ENCODE assay signal across 16 cellular contexts in the genomic region with DNA sequence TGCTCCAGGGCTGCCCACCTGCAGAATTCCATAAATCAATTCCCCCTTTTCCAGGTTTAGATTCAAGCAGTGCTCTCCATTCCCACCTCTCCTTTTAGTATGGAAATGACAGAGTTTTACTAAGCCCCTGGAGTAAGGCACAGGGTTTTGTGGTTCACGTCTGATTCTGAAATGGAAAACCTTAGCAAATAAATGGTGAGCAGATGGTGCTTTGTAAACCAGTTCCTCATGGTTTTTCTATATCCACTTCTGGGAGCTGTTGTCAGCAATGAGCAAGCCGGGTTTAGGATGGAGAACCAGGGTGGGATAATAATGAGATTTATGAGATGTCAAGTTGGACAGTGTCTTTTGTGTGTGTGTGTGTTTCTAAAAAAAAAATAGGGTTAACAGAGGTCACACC.
A peak's percentile ranks its signal among the peaks of the same experiment; 100 is the strongest.
DNase-seq lines count a peak whose midpoint lies in the region; FAIRE-seq and TF ChIP-seq lines count a peak whose summit lies in the region.
"Had no signal": no experiment of that assay in that cellular context is flagged by ENCODE, and none has a peak within 500 bp of the region (broad histone marks: within the 10 kb centered on the region; RNA-seq: fewer than 3 reads in every experiment).

No MANE protein-coding gene starts in this region.

- H3K4me1 ChIP-seq in esophagus squamous epithelium = peaks cover 0 to 29% (median 4%) of the 10 kb centered on the region in 3 donors
- H3K4me1 ChIP-seq in uterus = peaks cover 4 to 5% of the 10 kb centered on the region in 2 donors
- peaks cover 7 to 11% of the 10 kb centered on the region in 2 donors for H3K4me1 ChIP-seq in thyroid gland
- H3K4me1 ChIP-seq: foreskin keratinocyte had no signal

- no peak overlapping the region for H3K4me3 ChIP-seq in esophagus squamous epithelium
- H3K4me3 ChIP-seq in uterus = no peak overlapping the region
- no peak overlapping the region for H3K4me3 ChIP-seq in thyroid gland (replicated peaks in 1 of 3)

- WGBS in esophagus squamous epithelium, 2 donors = 38 to 43% methylated on average over 2 of the region's 2 CpGs
- 54 to 61% methylated on average over 2 of the region's 2 CpGs for WGBS in thyroid gland, 2 donors

- DNase-seq in NCI-H82 (lab: John Stamatoyannopoulos, UW) = peak; percentile 20
- no peak for DNase-seq in NCI-H82 treated with DMSO at 0.1 percent for 48 hours (lab: John Stamatoyannopoulos, UW; ENCODE audit: unreplicated experiment)
- DNase-seq in NCI-H524 treated with DMSO at 0.1 percent for 48 hours (lab: John Stamatoyannopoulos, UW) = peak; percentile 28
- DNase-seq in esophagus squamous epithelium (lab: John Stamatoyannopoulos, UW) = no peak
- DNase-seq in uterus = no peak
- DNase-seq in thyroid gland = no peak
- no peak for DNase-seq in GM12892 (ENCODE audit: insufficient read length)
- no peak for DNase-seq in central memory CD4-positive, alpha-beta T cell
- DNase-seq: activated CD4-positive, alpha-beta T cell treated with anti-CD3 and anti-CD28 coated beads for 4 hours; activated naive CD4-positive, alpha-beta T cell treated with anti-CD3 and anti-CD28 coated beads for 36 hours; MM.1S; posterior cingulate gyrus; SIG-M5; stimulated activated naive CD4-positive, alpha-beta T cell had no signal

- H3K27me3 ChIP-seq in esophagus squamous epithelium (peaks cover 0 to 25% (median 0%) of the 10 kb centered on the region in 4 donors), uterus (no peaks in the 10 kb centered on the region), thyroid gland (no peaks in the 10 kb centered on the region)

- H3K27ac ChIP-seq in esophagus squamous epithelium (peak overlapping the region in 3 of 4 donors; percentile 38 to 73 (median 53)), uterus (peak overlapping the region; percentile 51 to 67), thyroid gland (no peak overlapping the region)
- H3K27ac ChIP-seq: foreskin keratinocyte had no signal

- H3K36me3 ChIP-seq in esophagus squamous epithelium = no peaks in the 10 kb centered on the region
- H3K36me3 ChIP-seq in uterus = no peaks in the 10 kb centered on the region
- no peaks in the 10 kb centered on the region for H3K36me3 ChIP-seq in thyroid gland

- TF ChIP-seq POLR2A in esophagus squamous epithelium (IDR thresholded peaks at IDR 0.05) (no peak), uterus (IDR thresholded peaks at IDR 0.05) (no peak), thyroid gland (IDR thresholded peaks at IDR 0.05) (no peak), GM12892 (IDR thresholded peaks at IDR 0.05; ENCODE audit: low read depth, low read length) (no peak)

- no peaks in the 10 kb centered on the region for H3K9me3 ChIP-seq in esophagus squamous epithelium
- no peaks in the 10 kb centered on the region for H3K9me3 ChIP-seq in uterus
- no peaks in the 10 kb centered on the region for H3K9me3 ChIP-seq in thyroid gland

- no peak for TF ChIP-seq CTCF in esophagus squamous epithelium (IDR thresholded peaks at IDR 0.05)
- no peak for TF ChIP-seq CTCF in uterus (IDR thresholded peaks at IDR 0.05)
- TF ChIP-seq CTCF in thyroid gland (IDR thresholded peaks at IDR 0.05) = no peak

- intact Hi-C loops in esophagus squamous epithelium (cut with DNase I) (no loop called here), uterus (cut with DNase I; ENCODE audit: low total_unique reads) (no loop called here), thyroid gland (cut with DNase I) (no loop called here)

- FAIRE-seq in GM12892 (lab: Jason Lieb, UNC) = no peak
- FAIRE-seq: urothelium cell line had no signal

Comparison
In these comparisons a context has a peak if more than half of its experiments do, and no peak if none do; other contexts are left out.
1. DNase-seq: peak in NCI-H82 (single experiment) and NCI-H524 treated with DMSO at 0.1 percent for 48 hours (single experiment); none in NCI-H82 treated with DMSO at 0.1 percent for 48 hours (single experiment), esophagus squamous epithelium (single experiment), uterus (0 of 2), thyroid gland (0 of 2), GM12892 (single experiment) and central memory CD4-positive, alpha-beta T cell (single experiment).
2. H3K27ac ChIP-seq: peak in esophagus squamous epithelium (3 of 4) and uterus (2 of 2); none in thyroid gland (0 of 3).